In genomic region chr21:26840912-26841311, GRCh38 we compare ENCODE assay signal across 7 cellular contexts. TPM values are rescaled to one million over a fixed set of nuclear protein-coding genes. Genes with fewer than 3 reads are reported as not detected.
A peak's percentile ranks its signal among the peaks of the same experiment; 100 is the strongest.
DNase-seq lines count a peak whose midpoint lies in the region; ATAC-seq and TF ChIP-seq lines count a peak whose summit lies in the region.

No MANE protein-coding gene starts in this region.

- no peaks in the 10 kb centered on the region for H3K9me3 Mint-ChIP-seq in activated T-cell treated with anti-CD3 and anti-CD28 coated beads, Interleukin-2, amount 50 U/mL, for 72 hours
- H3K9me3 Mint-ChIP-seq in Caco-2 (ENCODE audit: unreplicated experiment) = peaks cover 10% of the 10 kb centered on the region

- H3K4me1 ChIP-seq in adipocyte (ENCODE audit: control insufficient read depth, insufficient read depth, low read length) (peaks cover 53% of the 10 kb centered on the region), right atrium auricular region (peaks cover 0 to 40% of the 10 kb centered on the region in 2 donors), tibial artery (peaks cover 0 to 63% (median 24%) of the 10 kb centered on the region in 4 donors), Caco-2 (no peaks in the 10 kb centered on the region)

- no TSS peak for BruUV-seq in Caco-2 (replicated peaks; lab: Mats Ljungman, UMichigan)

- H3K36me3 ChIP-seq in adipocyte (ENCODE audit: control insufficient read depth, insufficient read depth, low read length, severe bottlenecking) (peaks cover 66% of the 10 kb centered on the region), right atrium auricular region (peaks cover 82% of the 10 kb centered on the region), tibial artery (peaks cover 63 to 66% (median 65%) of the 10 kb centered on the region in 3 donors), Caco-2 (ENCODE audit: control insufficient read depth, insufficient read depth, low read length) (no peaks in the 10 kb centered on the region)

- H3K27ac Mint-ChIP-seq in activated T-cell treated with anti-CD3 and anti-CD28 coated beads, Interleukin-2, amount 50 U/mL, for 72 hours = no peak overlapping the region
- no peak overlapping the region for H3K27ac Mint-ChIP-seq in Caco-2 (ENCODE audit: unreplicated experiment)

- H3K27ac ChIP-seq in right atrium auricular region = peak overlapping the region; percentile 92 to 99
- H3K27ac ChIP-seq in tibial artery = peak overlapping the region; percentile 26 to 95

- H3K36me3 Mint-ChIP-seq in activated T-cell treated with anti-CD3 and anti-CD28 coated beads, Interleukin-2, amount 50 U/mL, for 72 hours (ENCODE audit: insufficient read depth in 2 of 2) = peaks cover 0 to 2% of the 10 kb centered on the region in 2 donors
- no peaks in the 10 kb centered on the region for H3K36me3 Mint-ChIP-seq in Caco-2 (ENCODE audit: insufficient read depth, unreplicated experiment)

- no peak for ATAC-seq in activated T-cell treated with anti-CD3 and anti-CD28 coated beads, Interleukin-2, amount 50 U/mL, for 72 hours (replicated peaks in 1 of 2)

- H3K4me1 Mint-ChIP-seq in activated T-cell treated with anti-CD3 and anti-CD28 coated beads, Interleukin-2, amount 50 U/mL, for 72 hours (ENCODE audit: low read depth) = peaks cover 35% of the 10 kb centered on the region
- H3K4me1 Mint-ChIP-seq in Caco-2 (ENCODE audit: low read depth, unreplicated experiment) = no peaks in the 10 kb centered on the region

- H3K27me3 Mint-ChIP-seq in activated T-cell treated with anti-CD3 and anti-CD28 coated beads, Interleukin-2, amount 50 U/mL, for 72 hours (ENCODE audit: low read depth) = peaks cover 66% of the 10 kb centered on the region
- no peaks in the 10 kb centered on the region for H3K27me3 Mint-ChIP-seq in Caco-2 (ENCODE audit: insufficient read depth, unreplicated experiment)

- H3K4me3 ChIP-seq in HFF-Myc (replicated peaks; ENCODE audit: low read depth, low read length) (peak overlapping the region; percentile 67), adipocyte (ENCODE audit: low read length) (peak overlapping the region; percentile 95), right atrium auricular region (peak overlapping the region; percentile 72 to 82), tibial artery (peak overlapping the region; percentile 79 to 82), Caco-2 (ENCODE audit: low read depth, low read length) (no peak overlapping the region)

- intact Hi-C loops in tibial artery (cut with DNase I; ENCODE audit: low total_unique reads) (no loop called here), Caco-2 (cut with micrococcal nuclease; ENCODE audit: unreplicated experiment) (no loop called here)

- H3K9me3 ChIP-seq in adipocyte (ENCODE audit: control insufficient read depth, low read length) (no peaks in the 10 kb centered on the region), right atrium auricular region (no peaks in the 10 kb centered on the region), tibial artery (no peaks in the 10 kb centered on the region), Caco-2 (no peaks in the 10 kb centered on the region)

- DNase-seq in HFF-Myc (ENCODE audit: extremely low read depth, low read depth) (no peak), adipocyte (ENCODE audit: low read depth) (peak; percentile 67), right atrium auricular region (ENCODE audit: low spot score) (peak; percentile 81), tibial artery (peak; percentile 57 to 89), NCI-H2029 (lab: John Stamatoyannopoulos, UW) (no peak), Caco-2 (no peak)
- no peak for DNase-seq in activated T-cell treated with anti-CD3 and anti-CD28 coated beads, Interleukin-2, amount 50 U/mL, for 72 hours

- POLR2A ChIA-PET in Caco-2 (lab: Charles Lee) = no interaction called here

- peak overlapping the region; percentile 46 for H3K9ac ChIP-seq in adipocyte (ENCODE audit: low read length)

- H3K27me3 ChIP-seq in adipocyte (replicated peaks; ENCODE audit: control insufficient read depth, insufficient read depth, low read length) (no peaks in the 10 kb centered on the region), right atrium auricular region (no peaks in the 10 kb centered on the region), tibial artery (no peaks in the 10 kb centered on the region), Caco-2 (replicated peaks; ENCODE audit: control insufficient read depth, insufficient read depth, low read length) (no peaks in the 10 kb centered on the region)

- CTCF ChIA-PET in Caco-2 (lab: Charles Lee) = no interaction called here

- no peak for TF ChIP-seq CTCF in HFF-Myc (IDR thresholded peaks at IDR 0.05; ENCODE audit: low read depth, low read length, missing control alignments)
- no peak for TF ChIP-seq CTCF in right atrium auricular region (IDR thresholded peaks at IDR 0.05)
- TF ChIP-seq CTCF in tibial artery (IDR thresholded peaks at IDR 0.05) = no peak
- TF ChIP-seq CTCF in Caco-2 (IDR thresholded peaks at IDR 0.05; ENCODE audit: insufficient read depth in 1 of 2, low read depth in 1 of 2, low read length in 1 of 2, severe bottlenecking in 1 of 2, unreplicated experiment in 1 of 2) = no peak

- no peak overlapping the region for H3K4me3 Mint-ChIP-seq in activated T-cell treated with anti-CD3 and anti-CD28 coated beads, Interleukin-2, amount 50 U/mL, for 72 hours
- no peak overlapping the region for H3K4me3 Mint-ChIP-seq in Caco-2 (ENCODE audit: unreplicated experiment)

RNA-seq across cellular contexts. Expression of gene ADAMTS1, which starts 4.3 kb away (rescaled TPM):
- total RNA-seq in right atrium auricular region (10 to 100 TPM; 65.9 to 89.7 TPM), Caco-2 (2022) (not detected in 2 replicates)
- total RNA-seq in activated T-cell treated with anti-CD3 and anti-CD28 coated beads, Interleukin-2, amount 50 U/mL, for 72 hours = under 1 TPM in 1 of 2 donors, not detected in 1; 0.31 TPM

Comparison
In these comparisons a context has a peak if more than half of its experiments do, and no peak if none do; other contexts are left out.
1. DNase-seq: peak in adipocyte (single experiment), right atrium auricular region (single experiment) and tibial artery (2 of 2); none in HFF-Myc (single experiment), NCI-H2029 (single experiment), activated T-cell treated with anti-CD3 and anti-CD28 coated beads, Interleukin-2, amount 50 U/mL, for 72 hours (0 of 2) and Caco-2 (0 of 2).
2. RNA of gene ADAMTS1, which starts 4.3 kb away (total RNA-seq): 65.9 to 89.7 TPM in right atrium auricular region; 0.31 TPM in activated T-cell treated with anti-CD3 and anti-CD28 coated beads, Interleukin-2, amount 50 U/mL, for 72 hours and not detected in Caco-2; every median in the first group is over 10 times any median in the second.